15 cellular contexts compared by ENCODE assay signal in genomic region chr6:74609857-74610256, GRCh38.
"Had no signal": no experiment of that assay in that cellular context is flagged by ENCODE, and none has a peak within 500 bp of the region (broad histone marks: within the 10 kb centered on the region; RNA-seq: fewer than 3 reads in every experiment).

No MANE protein-coding gene starts in this region.

- ATAC-seq: activated CD8-positive, alpha-beta memory T cell treated with anti-CD3 and anti-CD28 coated beads, Interleukin-2, amount 10 ng/mL, durations not matched to agents 7 days and 5 days; gastroesophageal sphincter; left lung had no signal

- H3K36me3 Mint-ChIP-seq: activated CD8-positive, alpha-beta memory T cell treated with anti-CD3 and anti-CD28 coated beads, Interleukin-2, amount 10 ng/mL, durations not matched to agents 7 days and 5 days had no signal

- H3K4me3 ChIP-seq: esophagus muscularis mucosa, gastroesophageal sphincter, left lung, ovary, stomach, uterus had no signal

- H3K4me1 Mint-ChIP-seq: activated CD8-positive, alpha-beta memory T cell treated with anti-CD3 and anti-CD28 coated beads, Interleukin-2, amount 10 ng/mL, durations not matched to agents 7 days and 5 days; endodermal cell had no signal

- H3K4me1 ChIP-seq: uterus had no signal

- DNase-seq: activated CD4-positive, alpha-beta T cell treated with anti-CD3 and anti-CD28 coated beads, Interleukin-2, amount 50 U/mL, for 48 hours; activated CD4-positive, CD25-positive, alpha-beta regulatory T cell treated with anti-CD3 and anti-CD28 coated beads, Interleukin-2, amount 50 U/mL, for 72 hours; activated CD8-positive, alpha-beta memory T cell treated with anti-CD3 and anti-CD28 coated beads, Interleukin-2, amount 10 ng/mL, durations not matched to agents 7 days and 5 days; activated naive CD4-positive, alpha-beta T cell treated with Interleukin-2 at 50 U/mL for 16 hours; activated T-cell treated with anti-CD3 and anti-CD28 coated beads, Interleukin-2, amount 50 U/mL, for 48 hours; cerebellar nuclear complex; endodermal cell; left lung; mesenchymal stem cell; ovary; stimulated activated CD4-positive, alpha-beta T cell treated with anti-CD3 and anti-CD28 coated beads, Interleukin-15, amount 100 ng/mL, for 24 hours; stomach; uterus had no signal

- H3K27me3 ChIP-seq: esophagus muscularis mucosa, gastroesophageal sphincter, left lung, ovary, stomach, uterus had no signal

- H3K9me3 ChIP-seq: esophagus muscularis mucosa, gastroesophageal sphincter, left lung, ovary, stomach, uterus had no signal

- H3K4me3 Mint-ChIP-seq: activated CD8-positive, alpha-beta memory T cell treated with anti-CD3 and anti-CD28 coated beads, Interleukin-2, amount 10 ng/mL, durations not matched to agents 7 days and 5 days; endodermal cell had no signal

- H3K27ac ChIP-seq: esophagus muscularis mucosa, gastroesophageal sphincter, left lung, ovary, stomach, uterus had no signal

- H3K36me3 ChIP-seq: esophagus muscularis mucosa, gastroesophageal sphincter, left lung, ovary, stomach, uterus had no signal

- H3K27me3 Mint-ChIP-seq: activated CD8-positive, alpha-beta memory T cell treated with anti-CD3 and anti-CD28 coated beads, Interleukin-2, amount 10 ng/mL, durations not matched to agents 7 days and 5 days had no signal

- H3K27ac Mint-ChIP-seq: activated CD8-positive, alpha-beta memory T cell treated with anti-CD3 and anti-CD28 coated beads, Interleukin-2, amount 10 ng/mL, durations not matched to agents 7 days and 5 days; endodermal cell had no signal

- H3K9me3 Mint-ChIP-seq: endodermal cell had no signal
